Comparison of ENCODE assay signal across 9 cellular contexts in genomic region chr2:45607701-45608100, GRCh38. TPM values are rescaled to one million over a fixed set of nuclear protein-coding genes. Genes with fewer than 3 reads are reported as not detected.
DNase-seq lines count a peak whose midpoint lies in the region; ATAC-seq and TF ChIP-seq lines count a peak whose summit lies in the region.
"Had no signal": no experiment of that assay in that cellular context is flagged by ENCODE, and none has a peak within 500 bp of the region (broad histone marks: within the 10 kb centered on the region; RNA-seq: fewer than 3 reads in every experiment).

No MANE protein-coding gene starts in this region.

- ATAC-seq in GM21717 (IDR thresholded peaks at IDR 0.05; ENCODE audit: unreplicated experiment) (no peak), GM19035 (IDR thresholded peaks at IDR 0.05; ENCODE audit: unreplicated experiment) (no peak), HG03196 (IDR thresholded peaks at IDR 0.05; ENCODE audit: unreplicated experiment) (no peak)

- H3K36me3 ChIP-seq in BJ (ENCODE audit: control insufficient read depth, insufficient read depth, low read length): peaks cover 1% of the 10 kb centered on the region
- no peaks in the 10 kb centered on the region; the same call in 1 of the 2 replicates for H3K36me3 ChIP-seq in H7 (replicated peaks; ENCODE audit: control insufficient read depth, insufficient read depth, low read length)

- TF ChIP-seq CTCF in BJ (IDR thresholded peaks at IDR 0.05; ENCODE audit: insufficient read depth, low read depth, low read length): peak; percentile 45

- POLR2A ChIA-PET in BJ (lab: Charles Lee): no interaction called here

- DNase-seq in BJ (ENCODE audit: low read depth) (no peak), H7 (peak; percentile 57), SW 1271 (lab: John Stamatoyannopoulos, UW) (peak; percentile 4 to 57), iris pigment epithelial cell (ENCODE audit: low read depth) (peak; percentile 41), cerebellum (ENCODE audit: low spot score) (no peak)
- DNase-seq: hippocampal formation had no signal

- CTCF ChIA-PET in BJ (lab: Yijun Ruan, JAX): interaction anchor here (0.9 to 2.3 kb wide), 6 partner anchors 10 to 24 kb away, joined by 3 to 11 read pairs (median 6); no protein-coding TSS in a partner anchor

- H3K4me3 ChIP-seq in BJ (ENCODE audit: low read depth, low read length) (no peak overlapping the region), H7 (ENCODE audit: insufficient read depth, low read depth, low read length) (no peak overlapping the region)

- H3K27me3 ChIP-seq in BJ (ENCODE audit: control insufficient read depth, insufficient read depth, low read length): no peaks in the 10 kb centered on the region
- no peaks in the 10 kb centered on the region for H3K27me3 ChIP-seq in H7 (ENCODE audit: control insufficient read depth, insufficient read depth, low read length)

RNA-seq across cellular contexts. Expression of gene SRBD1, which starts 3.4 kb away (rescaled TPM):
- 2.7 and 6.6 TPM in 2 replicates for polyA plus RNA-seq in BJ (2011; rRNA removed)
- polyA minus RNA-seq in BJ (2011; rRNA and poly(A)+ RNA removed): 6.1 and 9.2 TPM in 2 replicates
- 22.2 and 24.1 TPM in 2 replicates for total RNA-seq in H7 (2014; rRNA removed; shearing (Covaris generic))
- 30.0 TPM for total RNA-seq in cerebellum

RNA-seq across cellular contexts. Expression of gene PRKCE, which starts 43.8 kb away (rescaled TPM):
- 17.1 and 19.7 TPM in 2 replicates for polyA plus RNA-seq in BJ (2011; rRNA removed)
- 31.5 and 34.1 TPM in 2 replicates for polyA minus RNA-seq in BJ (2011; rRNA and poly(A)+ RNA removed)
- 1.2 and 1.9 TPM in 2 replicates for total RNA-seq in H7 (2014; rRNA removed; shearing (Covaris generic))
- 27.2 TPM for total RNA-seq in cerebellum

Comparison
In these comparisons a context has a peak if more than half of its experiments do, and no peak if none do; other contexts are left out.
1. DNase-seq: peak in H7 (single experiment), SW 1271 (2 of 2) and iris pigment epithelial cell (single experiment); none in BJ (single experiment) and cerebellum (single experiment).